In the genomic region with DNA sequence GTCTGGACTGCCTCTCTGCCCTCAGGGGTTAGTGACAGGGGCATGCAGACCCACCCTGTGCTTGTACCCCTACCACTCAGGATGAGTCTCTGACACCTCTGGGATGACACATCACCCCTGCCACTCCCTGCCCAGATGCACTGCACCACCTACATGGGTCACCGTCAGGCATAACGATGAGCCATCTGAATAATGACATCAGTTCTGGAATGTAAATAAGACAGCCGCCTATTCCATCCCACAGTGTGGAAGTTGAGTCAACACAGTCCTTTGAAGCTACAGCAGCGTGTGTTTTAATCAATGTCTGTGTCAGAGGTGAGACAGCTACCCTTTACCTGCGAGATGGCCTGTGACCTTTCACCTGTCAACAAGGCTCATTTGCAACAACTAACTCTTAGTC, we compare ENCODE assay signal across 1 cellular context.
TF ChIP-seq lines count a peak whose summit lies in the region.

No MANE protein-coding gene starts in this region.

TF ChIP-seq in HEK293, 187 proteins besides CTCF, POLR2A, EP300 and RAD21:
- TF ChIP-seq ZNF521 (tag by site-specific recombination; IDR thresholded peaks at IDR 0.05) = no peak
- TF ChIP-seq, protein P1, sequence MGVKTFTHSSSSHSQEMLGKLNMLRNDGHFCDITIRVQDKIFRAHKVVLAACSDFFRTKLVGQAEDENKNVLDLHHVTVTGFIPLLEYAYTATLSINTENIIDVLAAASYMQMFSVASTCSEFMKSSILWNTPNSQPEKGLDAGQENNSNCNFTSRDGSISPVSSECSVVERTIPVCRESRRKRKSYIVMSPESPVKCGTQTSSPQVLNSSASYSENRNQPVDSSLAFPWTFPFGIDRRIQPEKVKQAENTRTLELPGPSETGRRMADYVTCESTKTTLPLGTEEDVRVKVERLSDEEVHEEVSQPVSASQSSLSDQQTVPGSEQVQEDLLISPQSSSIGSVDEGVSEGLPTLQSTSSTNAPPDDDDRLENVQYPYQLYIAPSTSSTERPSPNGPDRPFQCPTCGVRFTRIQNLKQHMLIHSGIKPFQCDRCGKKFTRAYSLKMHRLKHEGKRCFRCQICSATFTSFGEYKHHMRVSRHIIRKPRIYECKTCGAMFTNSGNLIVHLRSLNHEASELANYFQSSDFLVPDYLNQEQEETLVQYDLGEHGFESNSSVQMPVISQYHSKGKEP (tag by site-specific recombination; IDR thresholded peaks at IDR 0.05) = no peak
- TF ChIP-seq KLF7 (tag by site-specific recombination; IDR thresholded peaks at IDR 0.05; ENCODE audit: borderline replicate concordance) = no peak
- TF ChIP-seq, protein P2, sequence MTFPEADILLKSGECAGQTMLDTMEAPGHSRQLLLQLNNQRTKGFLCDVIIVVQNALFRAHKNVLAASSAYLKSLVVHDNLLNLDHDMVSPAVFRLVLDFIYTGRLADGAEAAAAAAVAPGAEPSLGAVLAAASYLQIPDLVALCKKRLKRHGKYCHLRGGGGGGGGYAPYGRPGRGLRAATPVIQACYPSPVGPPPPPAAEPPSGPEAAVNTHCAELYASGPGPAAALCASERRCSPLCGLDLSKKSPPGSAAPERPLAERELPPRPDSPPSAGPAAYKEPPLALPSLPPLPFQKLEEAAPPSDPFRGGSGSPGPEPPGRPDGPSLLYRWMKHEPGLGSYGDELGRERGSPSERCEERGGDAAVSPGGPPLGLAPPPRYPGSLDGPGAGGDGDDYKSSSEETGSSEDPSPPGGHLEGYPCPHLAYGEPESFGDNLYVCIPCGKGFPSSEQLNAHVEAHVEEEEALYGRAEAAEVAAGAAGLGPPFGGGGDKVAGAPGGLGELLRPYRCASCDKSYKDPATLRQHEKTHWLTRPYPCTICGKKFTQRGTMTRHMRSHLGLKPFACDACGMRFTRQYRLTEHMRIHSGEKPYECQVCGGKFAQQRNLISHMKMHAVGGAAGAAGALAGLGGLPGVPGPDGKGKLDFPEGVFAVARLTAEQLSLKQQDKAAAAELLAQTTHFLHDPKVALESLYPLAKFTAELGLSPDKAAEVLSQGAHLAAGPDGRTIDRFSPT (tag by site-specific recombination; IDR thresholded peaks at IDR 0.05) = peak; percentile 93
- TF ChIP-seq ZNF626 (tag by site-specific recombination; IDR thresholded peaks at IDR 0.05) = no peak
- no peak for TF ChIP-seq KLF1 (tag by site-specific recombination; IDR thresholded peaks at IDR 0.05)
- no peak for TF ChIP-seq ZBTB48 (tag by site-specific recombination; IDR thresholded peaks at IDR 0.05)
- TF ChIP-seq, protein P3, sequence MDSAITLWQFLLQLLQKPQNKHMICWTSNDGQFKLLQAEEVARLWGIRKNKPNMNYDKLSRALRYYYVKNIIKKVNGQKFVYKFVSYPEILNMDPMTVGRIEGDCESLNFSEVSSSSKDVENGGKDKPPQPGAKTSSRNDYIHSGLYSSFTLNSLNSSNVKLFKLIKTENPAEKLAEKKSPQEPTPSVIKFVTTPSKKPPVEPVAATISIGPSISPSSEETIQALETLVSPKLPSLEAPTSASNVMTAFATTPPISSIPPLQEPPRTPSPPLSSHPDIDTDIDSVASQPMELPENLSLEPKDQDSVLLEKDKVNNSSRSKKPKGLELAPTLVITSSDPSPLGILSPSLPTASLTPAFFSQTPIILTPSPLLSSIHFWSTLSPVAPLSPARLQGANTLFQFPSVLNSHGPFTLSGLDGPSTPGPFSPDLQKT (IDR thresholded peaks at IDR 0.05; ENCODE audit: borderline replicate concordance, low read depth, low read length) = no peak
- TF ChIP-seq, protein P4, sequence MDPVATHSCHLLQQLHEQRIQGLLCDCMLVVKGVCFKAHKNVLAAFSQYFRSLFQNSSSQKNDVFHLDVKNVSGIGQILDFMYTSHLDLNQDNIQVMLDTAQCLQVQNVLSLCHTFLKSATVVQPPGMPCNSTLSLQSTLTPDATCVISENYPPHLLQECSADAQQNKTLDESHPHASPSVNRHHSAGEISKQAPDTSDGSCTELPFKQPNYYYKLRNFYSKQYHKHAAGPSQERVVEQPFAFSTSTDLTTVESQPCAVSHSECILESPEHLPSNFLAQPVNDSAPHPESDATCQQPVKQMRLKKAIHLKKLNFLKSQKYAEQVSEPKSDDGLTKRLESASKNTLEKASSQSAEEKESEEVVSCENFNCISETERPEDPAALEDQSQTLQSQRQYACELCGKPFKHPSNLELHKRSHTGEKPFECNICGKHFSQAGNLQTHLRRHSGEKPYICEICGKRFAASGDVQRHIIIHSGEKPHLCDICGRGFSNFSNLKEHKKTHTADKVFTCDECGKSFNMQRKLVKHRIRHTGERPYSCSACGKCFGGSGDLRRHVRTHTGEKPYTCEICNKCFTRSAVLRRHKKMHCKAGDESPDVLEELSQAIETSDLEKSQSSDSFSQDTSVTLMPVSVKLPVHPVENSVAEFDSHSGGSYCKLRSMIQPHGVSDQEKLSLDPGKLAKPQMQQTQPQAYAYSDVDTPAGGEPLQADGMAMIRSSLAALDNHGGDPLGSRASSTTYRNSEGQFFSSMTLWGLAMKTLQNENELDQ (tag by site-specific recombination; IDR thresholded peaks at IDR 0.05; ENCODE audit: low read depth) = no peak
- peak; percentile 48; the same call in 1 of the 2 replicates for TF ChIP-seq EGR2 (tag by site-specific recombination; IDR thresholded peaks at IDR 0.05; ENCODE audit: low read depth)
- 0 out of 2 replicates have a peak, but pooled peaks have one; percentile 32 for TF ChIP-seq GLIS2 (tag by site-specific recombination; IDR thresholded peaks at IDR 0.05)
